In genomic region chr15:99106417-99107220, GRCh38 we compare ENCODE assay signal across 9 cellular contexts. TPM values are rescaled to one million over a fixed set of nuclear protein-coding genes. Genes with fewer than 3 reads are reported as not detected.
DNase-seq lines count a peak whose midpoint lies in the region; ATAC-seq, FAIRE-seq and TF ChIP-seq lines count a peak whose summit lies in the region.
"Had no signal": no experiment of that assay in that cellular context is flagged by ENCODE, and none has a peak within 500 bp of the region (broad histone marks: within the 10 kb centered on the region; RNA-seq: fewer than 3 reads in every experiment).

No MANE protein-coding gene starts in this region.

- no peak for TF ChIP-seq POLR2A in GM12891 (IDR thresholded peaks at IDR 0.05; ENCODE audit: low read depth, low read length)

- FAIRE-seq in GM12891 (lab: Jason Lieb, UNC) = no peak

- no peak overlapping the region for H3K9ac ChIP-seq in GM23248

- 0 out of 2 replicates have a peak, but pooled peaks cover 4% of the 10 kb centered on the region for H3K4me1 ChIP-seq in GM23248 (ENCODE audit: insufficient read depth)

- H3K9me2 ChIP-seq in GM23248 (ENCODE audit: insufficient read depth) = no peaks in the 10 kb centered on the region

- H3K36me3 Mint-ChIP-seq in activated CD8-positive, alpha-beta T cell treated with anti-CD3 and anti-CD28 coated beads for 36 hours (ENCODE audit: low read depth) = no peaks in the 10 kb centered on the region

- intact Hi-C loops in activated CD8-positive, alpha-beta T cell treated with anti-CD3 and anti-CD28 coated beads for 36 hours (cut with micrococcal nuclease) = no loop called here
- intact Hi-C loops in left cardiac atrium (cut with DNase I) = loop anchor here in 1 of 2 donors (2.0 kb wide), 1 partner anchor 74 kb away; no protein-coding TSS in a partner anchor
- intact Hi-C loops in sciatic nerve (cut with DNase I) = loop anchor here (5.0 kb wide), 2 partner anchors 106 to 1276 kb away; no protein-coding TSS in a partner anchor

- no peak overlapping the region for H3K4me2 ChIP-seq in GM23248 (ENCODE audit: unreplicated experiment)

- peak overlapping the region; percentile 52 for H3K4me3 Mint-ChIP-seq in activated CD8-positive, alpha-beta T cell treated with anti-CD3 and anti-CD28 coated beads for 36 hours

- TF ChIP-seq CTCF in activated CD8-positive, alpha-beta T cell treated with anti-CD3 and anti-CD28 coated beads for 36 hours (IDR thresholded peaks at IDR 0.05) = no peak

- peak overlapping the region; percentile 70; the same call in 1 of the 2 replicates for H2AFZ ChIP-seq in GM23248

- peaks cover 21% of the 10 kb centered on the region for H3K4me1 Mint-ChIP-seq in activated CD8-positive, alpha-beta T cell treated with anti-CD3 and anti-CD28 coated beads for 36 hours (ENCODE audit: low read depth)

- no peaks in the 10 kb centered on the region for H3F3A ChIP-seq in GM23248 (ENCODE audit: insufficient read depth)

- 63 to 65% methylated on average over 15 of the region's 15 CpGs for WGBS in GM23248 (ENCODE audit: low coverage in 1 of 2, low lambda C conversion rate in 2 of 2, missing lambda C conversion rate in 2 of 2), 2 experiments

- POLR2A ChIA-PET in activated CD8-positive, alpha-beta T cell treated with anti-CD3 and anti-CD28 coated beads for 36 hours (lab: Charles Lee) = interaction anchor here (1.0 kb wide), 1 partner anchor 161 kb away, joined by 3 read pairs; no protein-coding TSS in a partner anchor

- H3K79me2 ChIP-seq in GM23248 (ENCODE audit: insufficient read depth) = no peaks in the 10 kb centered on the region

- CTCF ChIA-PET in activated CD8-positive, alpha-beta T cell treated with anti-CD3 and anti-CD28 coated beads for 36 hours (lab: Charles Lee) = interaction anchor here (1.1 to 2.1 kb wide), 5 partner anchors 10 to 598 kb away, joined by 3 to 8 read pairs (median 4); no protein-coding TSS in a partner anchor

- H4K20me1 ChIP-seq in GM23248 (ENCODE audit: insufficient read depth) = no peaks in the 10 kb centered on the region

- H3K36me3 ChIP-seq in GM23248 (ENCODE audit: low read depth) = no peaks in the 10 kb centered on the region

- no peak for DNase-seq in GM23248
- DNase-seq in activated CD8-positive, alpha-beta T cell treated with anti-CD3 and anti-CD28 coated beads for 36 hours = peak; percentile 33
- DNase-seq in left cardiac atrium = peak; percentile 66
- DNase-seq in sciatic nerve (ENCODE audit: low spot score) = no peak
- DNase-seq in GM12891 (ENCODE audit: insufficient read length, low spot score) = no peak
- DNase-seq in NCI-H2196 treated with DMSO at 0.1 percent for 48 hours (lab: John Stamatoyannopoulos, UW; ENCODE audit: unreplicated experiment) = no peak
- no peak for DNase-seq in NOMO-1 treated with dmso at 0.1 percent for 144 hours (lab: John Stamatoyannopoulos, UW; ENCODE audit: unreplicated experiment)
- DNase-seq in stimulated activated CD8-positive, alpha-beta memory T cell treated with anti-CD3 and anti-CD28 coated beads, Interleukin-4, amount 100 ng/mL, for 48 hours = no peak
- DNase-seq: NCI-H446 treated with DMSO at 0.1 percent for 48 hours had no signal

- H3K27me3 ChIP-seq in GM23248 (replicated peaks; ENCODE audit: insufficient read depth) = peaks cover 11% of the 10 kb centered on the region; the same call in 1 of the 2 replicates

- peaks cover 30% of the 10 kb centered on the region for H3K27me3 Mint-ChIP-seq in activated CD8-positive, alpha-beta T cell treated with anti-CD3 and anti-CD28 coated beads for 36 hours

- peak overlapping the region; percentile 16 for H3K27ac Mint-ChIP-seq in activated CD8-positive, alpha-beta T cell treated with anti-CD3 and anti-CD28 coated beads for 36 hours

- in situ Hi-C loops in GM23248 (cut with MboI) = loop anchor here (25.0 kb wide), 1 partner anchor 631 kb away; the partner anchor contains the start of gene LYSMD4

- no peak overlapping the region for H3K4me3 ChIP-seq in GM23248

- no peak overlapping the region for H3K27ac ChIP-seq in GM23248

- H3K9me3 Mint-ChIP-seq in activated CD8-positive, alpha-beta T cell treated with anti-CD3 and anti-CD28 coated beads for 36 hours = no peaks in the 10 kb centered on the region

- no peaks in the 10 kb centered on the region for H3K9me3 ChIP-seq in GM23248 (ENCODE audit: low read depth)

- ATAC-seq in activated CD8-positive, alpha-beta T cell treated with anti-CD3 and anti-CD28 coated beads for 36 hours = no peak
- peak; percentile 9 to 46 for ATAC-seq in left cardiac atrium
- peak; percentile 52 for ATAC-seq in sciatic nerve

TF ChIP-seq in GM12891, 5 proteins besides CTCF, POLR2A, EP300 and RAD21:
- TF ChIP-seq POLR2AphosphoS5 (IDR thresholded peaks at IDR 0.05; ENCODE audit: low read depth, low read length) (no peak), POU2F2 (IDR thresholded peaks at IDR 0.05; ENCODE audit: low read depth, low read length) (no peak), SPI1 (IDR thresholded peaks at IDR 0.05; ENCODE audit: low read depth, low read length) (no peak), PAX5 (IDR thresholded peaks at IDR 0.05; ENCODE audit: insufficient read depth, low read length, severe bottlenecking) (no peak), TAF1 (IDR thresholded peaks at IDR 0.05; ENCODE audit: low read depth, low read length) (no peak)

RNA-seq across cellular contexts. Expression of gene SYNM, which starts 1.7 kb away (rescaled TPM):
- 0.97 and 1.6 TPM in 2 replicates for total RNA-seq in GM23248 (2014; rRNA removed; shearing (Covaris generic))
- polyA plus RNA-seq in GM23248 (2016; fragmentation: Nextera tagmentation; extraction: Ambion mirVana) = 0.15 and 0.18 TPM in 2 replicates
- total RNA-seq in activated CD8-positive, alpha-beta T cell treated with anti-CD3 and anti-CD28 coated beads for 36 hours = under 1 TPM; 0.63 to 0.69 TPM
- 100 to 1,000 TPM; 302 to 329 TPM for total RNA-seq in left cardiac atrium
- total RNA-seq in sciatic nerve = 33.7 TPM
- 0.44 TPM for polyA plus RNA-seq in GM12891 (2012; ENCODE audit: low read depth, missing spikeins)

Comparison
In these comparisons a context has a peak if more than half of its experiments do, and no peak if none do; other contexts are left out.
1. DNase-seq: peak in activated CD8-positive, alpha-beta T cell treated with anti-CD3 and anti-CD28 coated beads for 36 hours (single experiment) and left cardiac atrium (single experiment); none in GM23248 (single experiment), sciatic nerve (single experiment), GM12891 (single experiment), NCI-H2196 treated with DMSO at 0.1 percent for 48 hours (single experiment), NOMO-1 treated with dmso at 0.1 percent for 144 hours (single experiment) and stimulated activated CD8-positive, alpha-beta memory T cell treated with anti-CD3 and anti-CD28 coated beads, Interleukin-4, amount 100 ng/mL, for 48 hours (single experiment).
2. RNA of gene SYNM, which starts 1.7 kb away (total RNA-seq): 302 to 329 TPM in left cardiac atrium and 33.7 TPM in sciatic nerve (single experiment); 0.97 to 1.6 TPM in GM23248 and 0.63 to 0.69 TPM in activated CD8-positive, alpha-beta T cell treated with anti-CD3 and anti-CD28 coated beads for 36 hours; every median in the first group is over 10 times any median in the second.